Comparison of ENCODE assay signal across 8 cellular contexts in genomic region chr15:42575188-42576039, GRCh38. TPM values are rescaled to one million over a fixed set of nuclear protein-coding genes. Genes with fewer than 3 reads are reported as not detected.
DNase-seq lines count a peak whose midpoint lies in the region; ATAC-seq and TF ChIP-seq lines count a peak whose summit lies in the region.

Gene STARD9, plus strand, starts transcription at chr15:42575606. Its CDS starts 110 bp downstream, at chr15:42575716.

- H3K4me3 ChIP-seq in AG09309 (ENCODE audit: control insufficient read depth, low read depth, low read length) (peak within 1 kb of the TSS; percentile 78), WI38 (ENCODE audit: low read depth, low read length) (peak within 1 kb of the TSS; percentile 73), cardiac fibroblast (replicated peaks in 1 of 2; ENCODE audit: low read depth in 2 of 2, low read length in 2 of 2) (peak within 1 kb of the TSS; percentile 82 to 85)

- no peak for TF ChIP-seq CTCF in AG09309 (IDR thresholded peaks at IDR 0.05; ENCODE audit: control insufficient read depth, insufficient read depth, low read depth, low read length, missing control alignments)
- TF ChIP-seq CTCF in WI38 (IDR thresholded peaks at IDR 0.05; ENCODE audit: low read depth, low read length), result no peak
- TF ChIP-seq CTCF in cardiac fibroblast (IDR thresholded peaks at IDR 0.05; ENCODE audit: low read depth, low read length), result no peak

- no peaks in the 10 kb centered on the region for H3K36me3 Mint-ChIP-seq in immature natural killer cell

- peak within 1 kb of the TSS; percentile 90 to 95 (median 94) for H3K4me3 Mint-ChIP-seq in immature natural killer cell

- H3K27me3 Mint-ChIP-seq in immature natural killer cell (ENCODE audit: low read depth in 3 of 3), result peaks cover 1 to 11% (median 5%) of the 10 kb centered on the region in 3 donors

- DNase-seq in AG09309 (ENCODE audit: low read depth) (peak; percentile 90), NCI-H226 (peak; percentile 84), cardiac fibroblast (ENCODE audit: low read depth in 2 of 2) (peak; percentile 98 to 99), immature natural killer cell (peak; percentile 95 to 96 (median 96)), smooth muscle cell of the brain vasculature (ENCODE audit: low read depth, low spot score) (peak; percentile 97)

- H3K9me3 Mint-ChIP-seq in immature natural killer cell, result no peaks in the 10 kb centered on the region

- ATAC-seq in GM19023 (IDR thresholded peaks at IDR 0.05; ENCODE audit: unreplicated experiment) (peak; percentile 89), HG03196 (IDR thresholded peaks at IDR 0.05; ENCODE audit: unreplicated experiment) (peak; percentile 92)

- H3K4me1 Mint-ChIP-seq in immature natural killer cell, result peaks cover 32 to 41% of the 10 kb centered on the region in 2 donors

- H3K27ac Mint-ChIP-seq in immature natural killer cell, result peak within 1 kb of the TSS; percentile 82 to 89 (median 86)

RNA-seq across cellular contexts. Expression of gene STARD9, which starts in this region (rescaled TPM):
- polyA plus RNA-seq in immature natural killer cell, result 1 to 10 TPM in 2 of 3 donors, not detected in 1; 1.1 to 2.3 TPM

Comparison
In these comparisons a context has a peak if more than half of its experiments do, and no peak if none do; other contexts are left out.
1. Peak in every context shown above with its lines: DNase-seq, ATAC-seq and H3K4me3 ChIP-seq.